ENCODE assay signal across 10 cellular contexts in genomic region chr7:3493499-3493898, GRCh38.
DNase-seq lines count a peak whose midpoint lies in the region; ATAC-seq and TF ChIP-seq lines count a peak whose summit lies in the region.
"Had no signal": no experiment of that assay in that cellular context is flagged by ENCODE, and none has a peak within 500 bp of the region (broad histone marks: within the 10 kb centered on the region; RNA-seq: fewer than 3 reads in every experiment).

No MANE protein-coding gene starts in this region.

- peak; percentile 39 for DNase-seq in HS-5 (ENCODE audit: low read depth)
- DNase-seq in SW480 (ENCODE audit: low spot score): peak; percentile 23
- peak; percentile 53 for DNase-seq in fibroblast of villous mesenchyme (ENCODE audit: low read depth)
- DNase-seq in pulmonary artery endothelial cell (ENCODE audit: low read depth, low spot score): peak; percentile 32
- DNase-seq in stimulated activated CD4-positive, alpha-beta T cell treated with anti-CD3 and anti-CD28 coated beads, Interleukin-15, amount 100 ng/mL, for 24 hours: no peak
- DNase-seq: NCI-H1930; stimulated activated CD4-positive, alpha-beta T cell treated with anti-CD3 and anti-CD28 coated beads, Interleukin-4, amount 100 ng/mL, for 1 hour; substantia nigra had no signal

- no peak for TF ChIP-seq CTCF in fibroblast of villous mesenchyme (IDR thresholded peaks at IDR 0.05; ENCODE audit: insufficient read depth, low read depth, low read length)

- H3K4me3 ChIP-seq in fibroblast of villous mesenchyme (ENCODE audit: low read depth, low read length): no peak overlapping the region

- ATAC-seq in HG03520 (IDR thresholded peaks at IDR 0.05; ENCODE audit: unreplicated experiment) (no peak), HG03108 (IDR thresholded peaks at IDR 0.05; ENCODE audit: unreplicated experiment) (no peak)
